1 cellular context compared by ENCODE assay signal in the genomic region with DNA sequence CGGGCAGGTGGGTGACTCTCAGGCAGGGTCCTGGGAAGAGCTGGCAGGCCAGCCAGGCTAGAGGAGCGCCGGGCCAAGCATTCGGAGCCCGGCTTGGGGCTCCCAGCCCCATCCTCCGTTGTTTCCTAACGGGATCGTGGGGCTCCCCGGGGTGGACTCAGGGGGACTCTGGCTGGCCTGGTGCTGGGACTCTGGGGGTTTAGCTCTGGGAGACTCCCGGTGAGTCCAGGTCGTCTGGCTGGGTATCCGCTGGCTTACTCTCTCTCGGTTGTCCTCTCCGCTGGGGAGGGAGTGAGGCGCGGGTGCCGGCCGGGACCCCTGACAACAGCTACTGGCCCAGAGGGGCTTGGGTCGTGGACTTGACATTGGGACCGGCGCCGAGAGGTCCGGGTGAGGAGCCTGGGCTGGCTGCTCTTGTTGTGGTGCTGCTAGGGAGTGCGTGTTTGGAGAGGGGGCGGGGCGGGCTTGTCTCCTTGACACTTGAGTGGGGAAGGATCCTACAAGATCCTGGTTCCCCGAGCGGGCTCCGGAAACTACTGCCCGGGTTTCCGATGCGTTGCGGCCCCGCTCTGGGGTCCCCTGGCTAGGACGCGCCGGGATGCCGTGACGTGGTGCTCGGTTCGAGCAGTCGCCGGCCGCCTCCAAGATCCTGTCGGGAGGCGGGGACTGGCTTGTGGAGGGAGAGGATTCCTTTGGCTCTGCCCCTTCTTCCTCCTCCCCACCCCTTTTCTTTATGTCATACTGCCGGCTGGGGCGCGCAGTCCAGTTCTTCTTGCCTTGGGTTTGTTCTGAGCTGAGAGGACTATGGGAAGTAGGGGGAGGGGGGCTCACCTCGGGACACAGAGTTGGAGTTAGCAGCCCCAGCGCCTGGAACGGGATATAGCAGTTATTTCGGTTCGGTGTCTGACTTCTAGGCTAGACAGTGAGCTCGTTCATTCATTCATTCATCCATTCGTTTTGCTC.
A peak's percentile ranks its signal among the peaks of the same experiment; 100 is the strongest.
TF ChIP-seq lines count a peak whose summit lies in the region.

No MANE protein-coding gene starts in this region.

TF ChIP-seq in GM12878, 131 proteins besides CTCF, POLR2A, EP300 and RAD21 (continued from another document):
- TF ChIP-seq, protein P1, sequence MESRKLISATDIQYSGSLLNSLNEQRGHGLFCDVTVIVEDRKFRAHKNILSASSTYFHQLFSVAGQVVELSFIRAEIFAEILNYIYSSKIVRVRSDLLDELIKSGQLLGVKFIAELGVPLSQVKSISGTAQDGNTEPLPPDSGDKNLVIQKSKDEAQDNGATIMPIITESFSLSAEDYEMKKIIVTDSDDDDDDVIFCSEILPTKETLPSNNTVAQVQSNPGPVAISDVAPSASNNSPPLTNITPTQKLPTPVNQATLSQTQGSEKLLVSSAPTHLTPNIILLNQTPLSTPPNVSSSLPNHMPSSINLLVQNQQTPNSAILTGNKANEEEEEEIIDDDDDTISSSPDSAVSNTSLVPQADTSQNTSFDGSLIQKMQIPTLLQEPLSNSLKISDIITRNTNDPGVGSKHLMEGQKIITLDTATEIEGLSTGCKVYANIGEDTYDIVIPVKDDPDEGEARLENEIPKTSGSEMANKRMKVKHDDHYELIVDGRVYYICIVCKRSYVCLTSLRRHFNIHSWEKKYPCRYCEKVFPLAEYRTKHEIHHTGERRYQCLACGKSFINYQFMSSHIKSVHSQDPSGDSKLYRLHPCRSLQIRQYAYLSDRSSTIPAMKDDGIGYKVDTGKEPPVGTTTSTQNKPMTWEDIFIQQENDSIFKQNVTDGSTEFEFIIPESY (IDR thresholded peaks at IDR 0.05), result no peak
- TF ChIP-seq NR2C2 (IDR thresholded peaks at IDR 0.05; ENCODE audit: borderline replicate concordance, control insufficient read depth, insufficient read length, low read depth) (no peak), E2F8 (IDR thresholded peaks at IDR 0.05; ENCODE audit: low read depth, partially characterized antibody) (no peak), RUNX3 (IDR thresholded peaks at IDR 0.05; ENCODE audit: low read length) (no peak), EED (IDR thresholded peaks at IDR 0.05; ENCODE audit: low read depth) (peak; percentile 73; the same call in 1 of the 2 replicates), ZNF24 (IDR thresholded peaks at IDR 0.05) (peak; percentile 91), FOXM1 (IDR thresholded peaks at IDR 0.05; ENCODE audit: low read depth, low read length) (no peak), IKZF2 (IDR thresholded peaks at IDR 0.05) (peak; percentile 49 to 58), CREB1 (IDR thresholded peaks at IDR 0.05; ENCODE audit: low read depth) (0 out of 2 replicates have a peak, but pooled peaks have one; percentile 30), KAT2A (conservative IDR thresholded peaks at IDR 0.05; ENCODE audit: control insufficient read depth, low read depth, low read length) (no peak), RB1 (IDR thresholded peaks at IDR 0.05; ENCODE audit: borderline replicate concordance) (0 out of 2 replicates have a peak, but pooled peaks have one; percentile 32), RAD51 (IDR thresholded peaks at IDR 0.05) (no peak)
- TF ChIP-seq, protein P2, sequence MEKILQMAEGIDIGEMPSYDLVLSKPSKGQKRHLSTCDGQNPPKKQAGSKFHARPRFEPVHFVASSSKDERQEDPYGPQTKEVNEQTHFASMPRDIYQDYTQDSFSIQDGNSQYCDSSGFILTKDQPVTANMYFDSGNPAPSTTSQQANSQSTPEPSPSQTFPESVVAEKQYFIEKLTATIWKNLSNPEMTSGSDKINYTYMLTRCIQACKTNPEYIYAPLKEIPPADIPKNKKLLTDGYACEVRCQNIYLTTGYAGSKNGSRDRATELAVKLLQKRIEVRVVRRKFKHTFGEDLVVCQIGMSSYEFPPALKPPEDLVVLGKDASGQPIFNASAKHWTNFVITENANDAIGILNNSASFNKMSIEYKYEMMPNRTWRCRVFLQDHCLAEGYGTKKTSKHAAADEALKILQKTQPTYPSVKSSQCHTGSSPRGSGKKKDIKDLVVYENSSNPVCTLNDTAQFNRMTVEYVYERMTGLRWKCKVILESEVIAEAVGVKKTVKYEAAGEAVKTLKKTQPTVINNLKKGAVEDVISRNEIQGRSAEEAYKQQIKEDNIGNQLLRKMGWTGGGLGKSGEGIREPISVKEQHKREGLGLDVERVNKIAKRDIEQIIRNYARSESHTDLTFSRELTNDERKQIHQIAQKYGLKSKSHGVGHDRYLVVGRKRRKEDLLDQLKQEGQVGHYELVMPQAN (conservative IDR thresholded peaks at IDR 0.05), result 0 out of 2 replicates have a peak, but pooled peaks have one; percentile 32
